In the genomic region with DNA sequence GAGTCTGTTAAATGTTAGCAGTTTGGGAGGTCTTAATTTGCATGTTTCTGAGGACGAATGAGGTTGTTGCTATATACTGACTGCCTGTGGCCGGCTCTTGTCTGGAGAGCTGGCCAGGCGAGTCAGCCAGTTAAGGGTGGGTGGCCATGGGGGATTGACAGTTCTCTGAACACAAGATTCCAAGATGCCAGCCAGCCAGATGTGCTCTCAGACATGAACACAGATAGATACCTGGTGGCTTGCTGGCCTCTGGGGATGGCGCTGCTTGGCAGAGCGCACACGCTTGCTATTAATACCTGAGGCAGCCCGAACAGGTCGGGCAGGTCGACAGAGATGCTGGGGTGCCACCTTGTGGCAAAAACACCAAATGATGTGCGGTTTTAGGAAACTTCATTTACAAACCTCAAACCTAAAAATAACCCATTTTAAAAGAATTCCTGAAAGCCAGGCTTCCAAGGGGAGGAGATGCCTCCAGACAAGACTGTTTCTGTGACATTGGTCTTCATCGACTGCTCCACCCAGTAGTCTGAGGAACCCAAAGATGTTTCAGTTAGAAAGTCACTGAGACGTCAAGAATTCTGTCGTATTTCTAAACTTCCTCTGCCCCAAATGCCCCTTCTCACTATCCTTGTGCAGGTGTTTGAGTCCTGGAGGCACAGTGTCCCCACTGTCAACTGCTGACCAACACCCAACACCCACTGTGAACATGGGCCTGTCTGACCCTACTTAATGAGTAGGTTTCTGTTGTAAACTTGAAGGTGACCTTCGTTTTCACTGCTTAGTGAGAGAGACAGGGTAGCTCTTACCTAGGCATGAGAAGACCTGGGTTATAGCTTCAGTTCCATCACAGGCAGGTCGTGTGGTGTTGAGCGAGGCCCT, we compare ENCODE assay signal across 8 cellular contexts.
DNase-seq lines count a peak whose midpoint lies in the region; ATAC-seq and TF ChIP-seq lines count a peak whose summit lies in the region.

No MANE protein-coding gene starts in this region.

- POLR2A ChIA-PET in HCT116 (lab: Charles Lee), result no interaction called here
- POLR2A ChIA-PET in activated CD4-positive, alpha-beta memory T cell treated with anti-CD3 and anti-CD28 coated beads for 36 hours (lab: Charles Lee), result interaction anchor here (2.3 kb wide), 1 partner anchor 152 kb away, joined by 8 read pairs; a partner anchor contains a TSS

- no peak for TF ChIP-seq POLR2A in HCT116 (IDR thresholded peaks at IDR 0.05; ENCODE audit: borderline replicate concordance, extremely low read depth, insufficient read depth, insufficient read length)

- no peaks in the 10 kb centered on the region for H3K27me3 ChIP-seq in HCT116 (ENCODE audit: insufficient read depth, low read length)

- H3K27ac Mint-ChIP-seq in activated CD4-positive, alpha-beta memory T cell treated with anti-CD3 and anti-CD28 coated beads for 36 hours, result no peak overlapping the region

- no peak overlapping the region for H3K4me3 ChIP-seq in HCT116 (replicated peaks in 1 of 2; ENCODE audit: low read depth in 1 of 2, low read length in 2 of 2)
- no peak overlapping the region for H3K4me3 ChIP-seq in mucosa of descending colon

- H3K36me3 ChIP-seq in HCT116 (ENCODE audit: control insufficient read depth in 1 of 2, insufficient read depth in 2 of 2, low read length in 2 of 2) (no peaks in the 10 kb centered on the region), mucosa of descending colon (ENCODE audit: low read depth) (no peaks in the 10 kb centered on the region)

- no TSS peak for BruUV-seq in HCT116 (replicated peaks; lab: Mats Ljungman, UMichigan)

- H3K9me3 ChIP-seq in HCT116 (ENCODE audit: control insufficient read depth in 1 of 2, insufficient read depth in 1 of 2, low read depth in 1 of 2, low read length in 2 of 2) (no peaks in the 10 kb centered on the region), mucosa of descending colon (no peaks in the 10 kb centered on the region)

- 0 out of 2 replicates have a peak overlapping the region, but pooled peaks have one; percentile 6 for H3K4me2 ChIP-seq in HCT116 (ENCODE audit: low read length)

- peak; percentile 75 to 98 (median 94) for TF ChIP-seq CTCF in HCT116 (IDR thresholded peaks at IDR 0.05 in 2 of 3, conservative IDR thresholded peaks at IDR 0.05 in 1 of 3; ENCODE audit: borderline replicate concordance in 1 of 3, insufficient read depth in 1 of 3, low read depth in 2 of 3, low read length in 2 of 3)
- TF ChIP-seq CTCF in mucosa of descending colon (IDR thresholded peaks at IDR 0.05), result peak; percentile 37

- intact Hi-C loops in HCT116 (cut with micrococcal nuclease) (loop anchor here (1.0 kb wide), 5 partner anchors 152 to 416 kb away; no protein-coding TSS in a partner anchor), mucosa of descending colon (cut with DNase I, micrococcal nuclease) (loop anchor here (5.0 to 10.0 kb wide), 2 partner anchors 152 to 155 kb away; a partner anchor contains a TSS)
- intact Hi-C loops in activated CD4-positive, alpha-beta memory T cell treated with anti-CD3 and anti-CD28 coated beads for 36 hours (cut with micrococcal nuclease), result loop anchor here (1.0 to 2.0 kb wide), 3 partner anchors 152 to 234 kb away; a partner anchor contains a TSS

- no peaks in the 10 kb centered on the region for H3K9me2 ChIP-seq in HCT116 (ENCODE audit: insufficient read depth)

- CTCF ChIA-PET in HCT116 (lab: Charles Lee), result interaction anchor here (1.3 to 4.5 kb wide), 2 partner anchors 152 to 204 kb away, joined by 3 to 42 read pairs; a partner anchor contains a TSS
- CTCF ChIA-PET in activated CD4-positive, alpha-beta memory T cell treated with anti-CD3 and anti-CD28 coated beads for 36 hours (lab: Charles Lee), result interaction anchor here (0.6 to 7.1 kb wide), 12 partner anchors 8 to 820 kb away, joined by 3 to 108 read pairs (median 6); a partner anchor contains a TSS

- H3K4me1 ChIP-seq in HCT116 (ENCODE audit: control insufficient read depth in 1 of 2, insufficient read depth in 2 of 2, low read length in 2 of 2) (peaks cover 3 to 6% of the 10 kb centered on the region in 2 experiments; a peak in 1 of 4 replicates), mucosa of descending colon (ENCODE audit: low read depth) (no peaks in the 10 kb centered on the region)

- no peaks in the 10 kb centered on the region for H3K9me3 Mint-ChIP-seq in activated CD4-positive, alpha-beta memory T cell treated with anti-CD3 and anti-CD28 coated beads for 36 hours

- no peaks in the 10 kb centered on the region for H3K36me3 Mint-ChIP-seq in activated CD4-positive, alpha-beta memory T cell treated with anti-CD3 and anti-CD28 coated beads for 36 hours

- H2AFZ ChIP-seq in HCT116 (ENCODE audit: low read depth, low read length, poor library complexity, severe bottlenecking), result no peak overlapping the region

- ATAC-seq in HCT116 (peak; percentile 93), mucosa of descending colon (peak; percentile 90), HG02938 (IDR thresholded peaks at IDR 0.05; ENCODE audit: unreplicated experiment) (no peak)

- H3K4me1 Mint-ChIP-seq in activated CD4-positive, alpha-beta memory T cell treated with anti-CD3 and anti-CD28 coated beads for 36 hours (ENCODE audit: low read depth), result peaks cover 19% of the 10 kb centered on the region

- no peaks in the 10 kb centered on the region for H3K27me3 Mint-ChIP-seq in activated CD4-positive, alpha-beta memory T cell treated with anti-CD3 and anti-CD28 coated beads for 36 hours

- no peak overlapping the region for H3K27ac ChIP-seq in HCT116 (ENCODE audit: low read depth, low read length)

- no peaks in the 10 kb centered on the region for H4K20me1 ChIP-seq in HCT116 (ENCODE audit: insufficient read depth)

- peak; percentile 98 for TF ChIP-seq RAD21 in HCT116 (IDR thresholded peaks at IDR 0.05; ENCODE audit: low read depth)

- DNase-seq in GM04504 (ENCODE audit: low read depth) (peak; percentile 17), HCT116 (ENCODE audit: low read depth, low spot score) (peak; percentile 59), NCI-H2171 treated with DMSO at 0.1 percent for 48 hours (lab: John Stamatoyannopoulos, UW) (peak; percentile 57), mucosa of descending colon (peak; percentile 62 to 88 (median 70))
- peak; percentile 80 for DNase-seq in activated CD4-positive, alpha-beta memory T cell treated with anti-CD3 and anti-CD28 coated beads for 36 hours
- peak; percentile 59 for DNase-seq in effector CD4-positive, alpha-beta T cell
- peak; percentile 33 for DNase-seq in stimulated activated CD8-positive, alpha-beta memory T cell treated with anti-CD3 and anti-CD28 coated beads, Interleukin-7, amount 100 ng/mL, for 24 hours (ENCODE audit: low read depth)

- H3K9ac ChIP-seq in HCT116 (ENCODE audit: low read length), result no peak overlapping the region

- no peak overlapping the region for H3K4me3 Mint-ChIP-seq in activated CD4-positive, alpha-beta memory T cell treated with anti-CD3 and anti-CD28 coated beads for 36 hours

- no peaks in the 10 kb centered on the region for H3K79me2 ChIP-seq in HCT116 (ENCODE audit: insufficient read depth, low read length)

- RAD21 ChIA-PET in HCT116 (lab: Charles Lee; ENCODE audit: low non-redundant PET in 1 of 2, low total read pairs in 2 of 2, uncharacterized antibody in 2 of 2, unreplicated experiment in 2 of 2), result interaction anchor here (1.3 to 3.1 kb wide), 3 partner anchors 68 to 152 kb away, joined by 3 to 16 read pairs (median 11); a partner anchor contains a TSS

TF ChIP-seq in HCT116, 20 proteins besides CTCF, POLR2A, EP300 and RAD21:
- TF ChIP-seq SIN3A (IDR thresholded peaks at IDR 0.05; ENCODE audit: low read depth) (no peak), ZFX (IDR thresholded peaks at IDR 0.05) (no peak), EZH2 (IDR thresholded peaks at IDR 0.05) (no peak), YY1 (IDR thresholded peaks at IDR 0.05; ENCODE audit: extremely low read depth, insufficient replicate concordance, low read depth, low read length) (peak; percentile 31)
- TF ChIP-seq, protein P1, sequence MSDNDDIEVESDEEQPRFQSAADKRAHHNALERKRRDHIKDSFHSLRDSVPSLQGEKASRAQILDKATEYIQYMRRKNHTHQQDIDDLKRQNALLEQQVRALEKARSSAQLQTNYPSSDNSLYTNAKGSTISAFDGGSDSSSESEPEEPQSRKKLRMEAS (IDR thresholded peaks at IDR 0.05), result no peak
- TF ChIP-seq, protein P2, sequence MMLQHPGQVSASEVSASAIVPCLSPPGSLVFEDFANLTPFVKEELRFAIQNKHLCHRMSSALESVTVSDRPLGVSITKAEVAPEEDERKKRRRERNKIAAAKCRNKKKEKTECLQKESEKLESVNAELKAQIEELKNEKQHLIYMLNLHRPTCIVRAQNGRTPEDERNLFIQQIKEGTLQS (IDR thresholded peaks at IDR 0.05), result no peak
- TF ChIP-seq, protein P3, sequence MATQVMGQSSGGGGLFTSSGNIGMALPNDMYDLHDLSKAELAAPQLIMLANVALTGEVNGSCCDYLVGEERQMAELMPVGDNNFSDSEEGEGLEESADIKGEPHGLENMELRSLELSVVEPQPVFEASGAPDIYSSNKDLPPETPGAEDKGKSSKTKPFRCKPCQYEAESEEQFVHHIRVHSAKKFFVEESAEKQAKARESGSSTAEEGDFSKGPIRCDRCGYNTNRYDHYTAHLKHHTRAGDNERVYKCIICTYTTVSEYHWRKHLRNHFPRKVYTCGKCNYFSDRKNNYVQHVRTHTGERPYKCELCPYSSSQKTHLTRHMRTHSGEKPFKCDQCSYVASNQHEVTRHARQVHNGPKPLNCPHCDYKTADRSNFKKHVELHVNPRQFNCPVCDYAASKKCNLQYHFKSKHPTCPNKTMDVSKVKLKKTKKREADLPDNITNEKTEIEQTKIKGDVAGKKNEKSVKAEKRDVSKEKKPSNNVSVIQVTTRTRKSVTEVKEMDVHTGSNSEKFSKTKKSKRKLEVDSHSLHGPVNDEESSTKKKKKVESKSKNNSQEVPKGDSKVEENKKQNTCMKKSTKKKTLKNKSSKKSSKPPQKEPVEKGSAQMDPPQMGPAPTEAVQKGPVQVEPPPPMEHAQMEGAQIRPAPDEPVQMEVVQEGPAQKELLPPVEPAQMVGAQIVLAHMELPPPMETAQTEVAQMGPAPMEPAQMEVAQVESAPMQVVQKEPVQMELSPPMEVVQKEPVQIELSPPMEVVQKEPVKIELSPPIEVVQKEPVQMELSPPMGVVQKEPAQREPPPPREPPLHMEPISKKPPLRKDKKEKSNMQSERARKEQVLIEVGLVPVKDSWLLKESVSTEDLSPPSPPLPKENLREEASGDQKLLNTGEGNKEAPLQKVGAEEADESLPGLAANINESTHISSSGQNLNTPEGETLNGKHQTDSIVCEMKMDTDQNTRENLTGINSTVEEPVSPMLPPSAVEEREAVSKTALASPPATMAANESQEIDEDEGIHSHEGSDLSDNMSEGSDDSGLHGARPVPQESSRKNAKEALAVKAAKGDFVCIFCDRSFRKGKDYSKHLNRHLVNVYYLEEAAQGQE (IDR thresholded peaks at IDR 0.05; ENCODE audit: low read depth), result no peak

Comparison
In these comparisons a context has a peak if more than half of its experiments do, and no peak if none do; other contexts are left out.
1. DNase-seq: peak in every context shown above with its lines; median percentile 80 in activated CD4-positive, alpha-beta memory T cell treated with anti-CD3 and anti-CD28 coated beads for 36 hours; 70 in mucosa of descending colon; 59 in HCT116; 59 in effector CD4-positive, alpha-beta T cell; 57 in NCI-H2171 treated with DMSO at 0.1 percent for 48 hours; 33 in stimulated activated CD8-positive, alpha-beta memory T cell treated with anti-CD3 and anti-CD28 coated beads, Interleukin-7, amount 100 ng/mL, for 24 hours; 17 in GM04504.